1 cellular context compared by ENCODE assay signal in genomic region chr7:150927954-150928340, GRCh38.
TF ChIP-seq lines count a peak whose summit lies in the region.

No MANE protein-coding gene starts in this region.

TF ChIP-seq in K562, 482 proteins besides CTCF, POLR2A, EP300 and RAD21 (continued from another document and continues in another):
- TF ChIP-seq, protein P1, sequence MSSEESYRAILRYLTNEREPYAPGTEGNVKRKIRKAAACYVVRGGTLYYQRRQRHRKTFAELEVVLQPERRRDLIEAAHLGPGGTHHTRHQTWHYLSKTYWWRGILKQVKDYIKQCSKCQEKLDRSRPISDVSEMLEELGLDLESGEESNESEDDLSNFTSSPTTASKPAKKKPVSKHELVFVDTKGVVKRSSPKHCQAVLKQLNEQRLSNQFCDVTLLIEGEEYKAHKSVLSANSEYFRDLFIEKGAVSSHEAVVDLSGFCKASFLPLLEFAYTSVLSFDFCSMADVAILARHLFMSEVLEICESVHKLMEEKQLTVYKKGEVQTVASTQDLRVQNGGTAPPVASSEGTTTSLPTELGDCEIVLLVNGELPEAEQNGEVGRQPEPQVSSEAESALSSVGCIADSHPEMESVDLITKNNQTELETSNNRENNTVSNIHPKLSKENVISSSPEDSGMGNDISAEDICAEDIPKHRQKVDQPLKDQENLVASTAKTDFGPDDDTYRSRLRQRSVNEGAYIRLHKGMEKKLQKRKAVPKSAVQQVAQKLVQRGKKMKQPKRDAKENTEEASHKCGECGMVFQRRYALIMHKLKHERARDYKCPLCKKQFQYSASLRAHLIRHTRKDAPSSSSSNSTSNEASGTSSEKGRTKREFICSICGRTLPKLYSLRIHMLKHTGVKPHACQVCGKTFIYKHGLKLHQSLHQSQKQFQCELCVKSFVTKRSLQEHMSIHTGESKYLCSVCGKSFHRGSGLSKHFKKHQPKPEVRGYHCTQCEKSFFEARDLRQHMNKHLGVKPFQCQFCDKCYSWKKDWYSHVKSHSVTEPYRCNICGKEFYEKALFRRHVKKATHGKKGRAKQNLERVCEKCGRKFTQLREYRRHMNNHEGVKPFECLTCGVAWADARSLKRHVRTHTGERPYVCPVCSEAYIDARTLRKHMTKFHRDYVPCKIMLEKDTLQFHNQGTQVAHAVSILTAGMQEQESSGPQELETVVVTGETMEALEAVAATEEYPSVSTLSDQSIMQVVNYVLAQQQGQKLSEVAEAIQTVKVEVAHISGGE (CRISPR knock-in tag; IDR thresholded peaks at IDR 0.05) = peak in 1 of 3 experiments; percentile 46; a peak in 1 of 6 replicates
- TF ChIP-seq NR2C1 (IDR thresholded peaks at IDR 0.05) = peak; percentile 76
- TF ChIP-seq NR2C1 (tag; IDR thresholded peaks at IDR 0.05) = peak; percentile 60
- peak; percentile 69 for TF ChIP-seq TAF9B (IDR thresholded peaks at IDR 0.05; ENCODE audit: partially characterized antibody)
- TF ChIP-seq NR1H2 (CRISPR knock-in tag; IDR thresholded peaks at IDR 0.05) = no peak
- peak; percentile 50; the same call in 1 of the 2 replicates for TF ChIP-seq DPF2 (IDR thresholded peaks at IDR 0.05)
- TF ChIP-seq CTCFL (IDR thresholded peaks at IDR 0.05; ENCODE audit: borderline replicate concordance, insufficient read depth, low read depth, low read length, poor library complexity, severe bottlenecking) = peak; percentile 40
- TF ChIP-seq, protein P2, sequence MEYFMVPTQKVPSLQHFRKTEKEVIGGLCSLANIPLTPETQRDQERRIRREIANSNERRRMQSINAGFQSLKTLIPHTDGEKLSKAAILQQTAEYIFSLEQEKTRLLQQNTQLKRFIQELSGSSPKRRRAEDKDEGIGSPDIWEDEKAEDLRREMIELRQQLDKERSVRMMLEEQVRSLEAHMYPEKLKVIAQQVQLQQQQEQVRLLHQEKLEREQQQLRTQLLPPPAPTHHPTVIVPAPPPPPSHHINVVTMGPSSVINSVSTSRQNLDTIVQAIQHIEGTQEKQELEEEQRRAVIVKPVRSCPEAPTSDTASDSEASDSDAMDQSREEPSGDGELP (CRISPR knock-in tag; IDR thresholded peaks at IDR 0.05; ENCODE audit: borderline replicate concordance) = peak; percentile 74; the same call in 1 of the 2 replicates
- peak; percentile 24; the same call in 1 of the 2 replicates for TF ChIP-seq C11orf30 (IDR thresholded peaks at IDR 0.05; ENCODE audit: low read depth)
- TF ChIP-seq TRIM24 (IDR thresholded peaks at IDR 0.05) = peak; percentile 39 to 51; a peak in 2 of 4 replicates
- TF ChIP-seq ZNF212 (CRISPR knock-in tag; IDR thresholded peaks at IDR 0.05) = no peak
- TF ChIP-seq SOX6 (IDR thresholded peaks at IDR 0.05) = peak; percentile 86
- no peak for TF ChIP-seq PCBP1 (IDR thresholded peaks at IDR 0.05; ENCODE audit: low read depth, low read length, poor library complexity, severe bottlenecking)
- TF ChIP-seq SMARCA4 (IDR thresholded peaks at IDR 0.05) = peak; percentile 22
- peak; percentile 91 for TF ChIP-seq JUND (IDR thresholded peaks at IDR 0.05; ENCODE audit: borderline replicate concordance, low read depth, low read length)
- TF ChIP-seq JUND (tag; IDR thresholded peaks at IDR 0.05; ENCODE audit: borderline replicate concordance, low read depth, low read length) = peak; percentile 91
- TF ChIP-seq LCOR (CRISPR knock-in tag; IDR thresholded peaks at IDR 0.05) = peak; percentile 69; the same call in 1 of the 2 replicates
- peak; percentile 40 to 41; a peak in 2 of 4 replicates for TF ChIP-seq MNT (conservative IDR thresholded peaks at IDR 0.05)
- peak; percentile 90 for TF ChIP-seq DACH1 (IDR thresholded peaks at IDR 0.05; ENCODE audit: partially characterized antibody)
- TF ChIP-seq ZNF347 (CRISPR knock-in tag; IDR thresholded peaks at IDR 0.05; ENCODE audit: low read depth) = no peak
- peak; percentile 16 for TF ChIP-seq MEIS2 (IDR thresholded peaks at IDR 0.05; ENCODE audit: partially characterized antibody)
- peak; percentile 52; the same call in 1 of the 2 replicates for TF ChIP-seq MEF2A (IDR thresholded peaks at IDR 0.05; ENCODE audit: control insufficient read depth, low read depth, low read length)
- TF ChIP-seq ATF7 (IDR thresholded peaks at IDR 0.05) = peak; percentile 93
- TF ChIP-seq SNIP1 (IDR thresholded peaks at IDR 0.05; ENCODE audit: low read depth) = no peak
- no peak for TF ChIP-seq HMGXB4 (CRISPR knock-in tag; IDR thresholded peaks at IDR 0.05)
- peak in 1 of 2 experiments; percentile 18; a peak in 1 of 4 replicates for TF ChIP-seq HDAC1 (IDR thresholded peaks at IDR 0.05)
- TF ChIP-seq ZNF318 (IDR thresholded peaks at IDR 0.05; ENCODE audit: borderline replicate concordance in 1 of 2, low read depth in 1 of 2) = peak in 1 of 2 experiments; percentile 83; a peak in 2 of 4 replicates
- peak; percentile 7; the same call in 1 of the 2 replicates for TF ChIP-seq CXXC5 (CRISPR knock-in tag; IDR thresholded peaks at IDR 0.05)
- peak in 1 of 2 experiments; percentile 42; a peak in 1 of 4 replicates for TF ChIP-seq MAZ (CRISPR knock-in tag; conservative IDR thresholded peaks at IDR 0.05 in 1 of 2, IDR thresholded peaks at IDR 0.05 in 1 of 2)
- peak in 1 of 2 experiments; percentile 71; a peak in 1 of 4 replicates for TF ChIP-seq RCOR1 (IDR thresholded peaks at IDR 0.05; ENCODE audit: borderline replicate concordance in 1 of 2, low read depth in 2 of 2, low read length in 2 of 2)
- peak; percentile 40 for TF ChIP-seq EHMT2 (IDR thresholded peaks at IDR 0.05)
- TF ChIP-seq SMAD3 (CRISPR knock-in tag; conservative IDR thresholded peaks at IDR 0.05) = 0 out of 2 replicates have a peak, but pooled peaks have one; percentile 37
- TF ChIP-seq FOXK2 (conservative IDR thresholded peaks at IDR 0.05 in 1 of 2, IDR thresholded peaks at IDR 0.05 in 1 of 2; ENCODE audit: low read depth in 2 of 2) = peak; percentile 71 to 83
- 0 out of 2 replicates have a peak, but pooled peaks have one; percentile 7 for TF ChIP-seq VEZF1 (CRISPR knock-in tag; IDR thresholded peaks at IDR 0.05)
- TF ChIP-seq SIN3B (IDR thresholded peaks at IDR 0.05; ENCODE audit: low read depth) = no peak
- TF ChIP-seq CEBPB (tag; IDR thresholded peaks at IDR 0.05) = peak; percentile 91
- 0 out of 2 replicates have a peak, but pooled peaks have one; percentile 36 for TF ChIP-seq TEAD4 (IDR thresholded peaks at IDR 0.05; ENCODE audit: low read length)
- TF ChIP-seq TEAD4 (CRISPR knock-in tag; IDR thresholded peaks at IDR 0.05; ENCODE audit: borderline replicate concordance) = no peak
- TF ChIP-seq NFXL1 (CRISPR knock-in tag; IDR thresholded peaks at IDR 0.05) = no peak
- TF ChIP-seq MAFG (tag; conservative IDR thresholded peaks at IDR 0.05) = peak; percentile 32; the same call in 1 of the 2 replicates
- peak; percentile 44; the same call in 1 of the 2 replicates for TF ChIP-seq ZNF316 (IDR thresholded peaks at IDR 0.05)
- TF ChIP-seq IRF9 (tag; IDR thresholded peaks at IDR 0.05) = 0 out of 2 replicates have a peak, but pooled peaks have one; percentile 28
